ENCODE assay signal across 10 cellular contexts in the genomic region with DNA sequence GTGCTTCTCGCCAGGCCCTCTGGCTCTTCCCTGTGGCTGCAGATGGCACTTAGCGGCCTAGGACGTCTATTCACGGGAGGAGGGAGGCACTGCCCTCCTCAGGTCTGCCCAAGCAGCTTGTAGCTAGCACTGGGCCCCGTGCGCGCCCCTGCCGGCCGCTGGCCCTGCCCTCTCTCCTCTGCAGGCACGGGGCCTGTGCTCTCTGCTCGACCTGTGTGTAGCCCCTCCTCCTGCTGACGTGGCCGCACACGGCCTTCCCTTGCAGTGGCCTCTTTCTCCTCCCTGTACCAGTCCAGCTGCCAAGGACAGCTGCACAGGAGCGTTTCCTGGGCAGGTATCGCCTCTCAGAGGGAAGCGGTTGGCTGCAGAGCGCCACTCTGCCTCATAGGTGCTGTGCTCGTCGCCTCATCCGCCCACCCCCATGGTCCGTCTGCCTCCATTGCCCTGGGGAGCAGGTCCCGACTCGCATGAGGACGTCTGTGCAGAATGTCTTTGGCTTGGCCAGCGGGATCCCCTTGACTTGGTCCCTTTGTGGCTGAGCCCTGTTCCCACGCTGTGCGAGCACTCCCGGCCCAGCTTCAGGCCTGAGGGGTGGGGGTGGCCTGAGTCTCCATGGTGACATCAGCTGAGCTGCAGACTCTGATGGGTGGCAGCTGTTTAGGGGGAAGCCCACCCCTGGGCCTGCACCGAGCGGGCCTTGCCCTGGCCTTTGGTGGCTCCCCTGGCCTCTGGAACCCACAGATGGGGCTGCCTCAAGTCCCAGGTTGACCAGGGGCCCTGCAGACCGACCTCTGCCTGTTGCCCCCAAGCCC. TPM values are rescaled to one million over a fixed set of nuclear protein-coding genes. Genes with fewer than 3 reads are reported as not detected.
DNase-seq lines count a peak whose midpoint lies in the region; ATAC-seq and TF ChIP-seq lines count a peak whose summit lies in the region.
"Had no signal": no experiment of that assay in that cellular context is flagged by ENCODE, and none has a peak within 500 bp of the region (broad histone marks: within the 10 kb centered on the region; RNA-seq: fewer than 3 reads in every experiment).

No MANE protein-coding gene starts in this region.

- H3K27ac ChIP-seq in PC-9: no peak overlapping the region

- CTCF ChIA-PET in PC-9 (lab: Charles Lee): interaction anchor here (0.6 kb wide), 1 partner anchor 66 kb away, joined by 5 read pairs; no protein-coding TSS in a partner anchor

- H4K20me1 ChIP-seq in PC-9 (ENCODE audit: insufficient read depth): no peaks in the 10 kb centered on the region

- no peak overlapping the region for H3K4me2 ChIP-seq in PC-9

- no peaks in the 10 kb centered on the region for H3K27me3 Mint-ChIP-seq in nephron progenitor cell (ENCODE audit: low read depth, poor library complexity)
- no peaks in the 10 kb centered on the region for H3K27me3 Mint-ChIP-seq in activated naive CD8-positive, alpha-beta T cell treated with anti-CD3 and anti-CD28 coated beads, Interleukin-2, amount 50 U/mL, for 24 hours
- H3K27me3 Mint-ChIP-seq: naive thymus-derived CD4-positive, alpha-beta T cell; T-helper 17 cell had no signal

- H3F3A ChIP-seq in PC-9 (ENCODE audit: insufficient read depth, low read depth): no peaks in the 10 kb centered on the region

- H3K4me1 Mint-ChIP-seq in nephron progenitor cell: peaks cover 6% of the 10 kb centered on the region
- no peaks in the 10 kb centered on the region for H3K4me1 Mint-ChIP-seq in activated naive CD8-positive, alpha-beta T cell treated with anti-CD3 and anti-CD28 coated beads, Interleukin-2, amount 50 U/mL, for 24 hours

- H3K36me3 Mint-ChIP-seq in nephron progenitor cell (ENCODE audit: low read depth): peaks cover 5% of the 10 kb centered on the region
- H3K36me3 Mint-ChIP-seq in activated naive CD8-positive, alpha-beta T cell treated with anti-CD3 and anti-CD28 coated beads, Interleukin-2, amount 50 U/mL, for 24 hours (ENCODE audit: low read depth): no peaks in the 10 kb centered on the region

- peak; percentile 77 for ATAC-seq in esophagus mucosa
- no peak for ATAC-seq in activated naive CD8-positive, alpha-beta T cell treated with anti-CD3 and anti-CD28 coated beads, Interleukin-2, amount 50 U/mL, for 24 hours
- ATAC-seq: naive thymus-derived CD4-positive, alpha-beta T cell; T-helper 17 cell had no signal

- DNase-seq in COLO668 (lab: John Stamatoyannopoulos, UW; ENCODE audit: unreplicated experiment) (peak; percentile 93), NCI-H2196 (lab: John Stamatoyannopoulos, UW; ENCODE audit: unreplicated experiment) (peak; percentile 97), nephron progenitor cell (peak; percentile 35), PC-9 (no peak), activated gamma-delta T cell treated with Interleukin-2 at 50 U/mL for 16 hours (no peak)
- no peak for DNase-seq in central memory CD4-positive, alpha-beta T cell
- no peak for DNase-seq in activated naive CD8-positive, alpha-beta T cell treated with anti-CD3 and anti-CD28 coated beads, Interleukin-2, amount 50 U/mL, for 24 hours
- DNase-seq: naive thymus-derived CD4-positive, alpha-beta T cell; T-helper 17 cell had no signal

- TF ChIP-seq CTCF in nephron progenitor cell (IDR thresholded peaks at IDR 0.05): no peak
- TF ChIP-seq CTCF in PC-9 (conservative IDR thresholded peaks at IDR 0.05): no peak

- intact Hi-C loops in PC-9 (cut with micrococcal nuclease; ENCODE audit: unreplicated experiment): no loop called here

- H3K27me3 ChIP-seq in PC-9 (ENCODE audit: insufficient read depth, low read depth): no peaks in the 10 kb centered on the region

- no peaks in the 10 kb centered on the region for H3K36me3 ChIP-seq in PC-9 (ENCODE audit: low read depth)

- H3K79me2 ChIP-seq in PC-9 (ENCODE audit: low read depth): no peaks in the 10 kb centered on the region

- H3K4me1 ChIP-seq in PC-9 (replicated peaks; ENCODE audit: insufficient read depth): no peaks in the 10 kb centered on the region

- no peaks in the 10 kb centered on the region for H3K9me3 Mint-ChIP-seq in nephron progenitor cell
- H3K9me3 Mint-ChIP-seq in activated naive CD8-positive, alpha-beta T cell treated with anti-CD3 and anti-CD28 coated beads, Interleukin-2, amount 50 U/mL, for 24 hours: no peaks in the 10 kb centered on the region
- H3K9me3 Mint-ChIP-seq: naive thymus-derived CD4-positive, alpha-beta T cell had no signal

- H2AFZ ChIP-seq in PC-9: no peak overlapping the region

- H3K4me3 ChIP-seq in PC-9: no peak overlapping the region

- H3K27ac Mint-ChIP-seq in nephron progenitor cell: peak overlapping the region; percentile 39
- H3K27ac Mint-ChIP-seq in activated naive CD8-positive, alpha-beta T cell treated with anti-CD3 and anti-CD28 coated beads, Interleukin-2, amount 50 U/mL, for 24 hours: no peak overlapping the region

- BruUV-seq in PC-9 (replicated peaks; lab: Mats Ljungman, UMichigan): no TSS peak

- no peaks in the 10 kb centered on the region for H3K9me2 ChIP-seq in PC-9 (ENCODE audit: insufficient read depth)

- H3K4me3 Mint-ChIP-seq in nephron progenitor cell: no peak overlapping the region
- no peak overlapping the region for H3K4me3 Mint-ChIP-seq in activated naive CD8-positive, alpha-beta T cell treated with anti-CD3 and anti-CD28 coated beads, Interleukin-2, amount 50 U/mL, for 24 hours
- H3K4me3 Mint-ChIP-seq: naive thymus-derived CD4-positive, alpha-beta T cell; T-helper 17 cell had no signal

- POLR2A ChIA-PET in PC-9 (lab: Charles Lee; ENCODE audit: unreplicated experiment): no interaction called here

- H3K9me3 ChIP-seq in PC-9 (ENCODE audit: insufficient read depth, low read depth): no peaks in the 10 kb centered on the region

RNA-seq across cellular contexts. Expression of a gene that starts 34.6 kb away (rescaled TPM):
- total RNA-seq in esophagus mucosa (49.5 TPM), PC-9 (2021) (166 and 170 TPM in 2 replicates)

RNA-seq across cellular contexts. Expression of a gene that starts 34.7 kb away (rescaled TPM):
- total RNA-seq in esophagus mucosa (15.8 TPM), PC-9 (2021) (47.3 and 66.6 TPM in 2 replicates)

RNA-seq across cellular contexts. Expression of a gene that starts 53.3 kb away (rescaled TPM):
- total RNA-seq in esophagus mucosa (34.8 TPM), PC-9 (2021) (91.5 and 105 TPM in 2 replicates)

RNA-seq across cellular contexts. Expression of a gene that starts 55.7 kb away (rescaled TPM):
- total RNA-seq in esophagus mucosa (21.6 TPM), PC-9 (2021) (104 and 144 TPM in 2 replicates)

Comparison
In these comparisons a context has a peak if more than half of its experiments do, and no peak if none do; other contexts are left out.
1. DNase-seq: peak in COLO668 (single experiment), NCI-H2196 (single experiment) and nephron progenitor cell (single experiment); none in central memory CD4-positive, alpha-beta T cell (single experiment), PC-9 (0 of 2), activated naive CD8-positive, alpha-beta T cell treated with anti-CD3 and anti-CD28 coated beads, Interleukin-2, amount 50 U/mL, for 24 hours (single experiment) and activated gamma-delta T cell treated with Interleukin-2 at 50 U/mL for 16 hours (single experiment).